In the genomic region with DNA sequence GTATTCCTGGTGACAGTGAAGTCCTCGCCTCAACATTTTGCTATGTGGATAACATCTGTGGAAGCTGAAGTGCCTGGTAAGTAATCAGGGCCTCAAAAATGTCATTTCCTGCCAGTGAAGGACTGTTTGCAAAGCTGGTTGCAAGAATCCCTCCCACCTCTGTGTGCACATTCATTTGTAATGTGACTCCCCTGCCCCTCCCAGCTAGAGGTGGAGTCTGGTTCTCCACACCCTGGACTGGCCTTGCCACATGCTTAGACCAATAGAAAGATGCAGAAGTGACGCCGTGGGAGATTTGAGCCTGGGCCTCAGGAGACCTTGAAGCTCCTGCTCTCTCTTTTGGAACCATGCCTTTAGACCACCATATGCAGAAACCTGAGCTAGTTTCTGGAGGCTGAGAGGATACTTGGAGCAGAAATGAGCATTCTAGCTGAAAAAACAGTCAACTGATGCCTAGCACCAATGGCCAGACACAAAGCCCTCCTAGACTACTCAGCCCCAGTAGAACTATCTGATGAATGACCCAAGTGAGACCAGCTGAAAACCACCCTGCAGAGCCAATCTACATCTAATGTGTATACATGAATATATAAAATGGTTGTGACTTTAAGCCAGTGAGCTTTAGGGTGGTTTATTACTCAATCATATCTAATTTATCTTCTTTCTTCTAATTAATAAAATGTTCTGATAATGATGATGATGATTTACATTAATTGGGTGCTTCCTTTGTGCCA, we compare ENCODE assay signal across 12 cellular contexts. TPM values are rescaled to one million over a fixed set of nuclear protein-coding genes. Genes with fewer than 3 reads are reported as not detected.
DNase-seq lines count a peak whose midpoint lies in the region; ATAC-seq lines count a peak whose summit lies in the region.
"Had no signal": no experiment of that assay in that cellular context is flagged by ENCODE, and none has a peak within 500 bp of the region (broad histone marks: within the 10 kb centered on the region; RNA-seq: fewer than 3 reads in every experiment).

No MANE protein-coding gene starts in this region.

- no peaks in the 10 kb centered on the region for H3K36me3 ChIP-seq in MG63
- H3K36me3 ChIP-seq: Peyer's patch had no signal

- ATAC-seq in HG03196 (IDR thresholded peaks at IDR 0.05; ENCODE audit: unreplicated experiment) (no peak), HG03442 (IDR thresholded peaks at IDR 0.05; ENCODE audit: unreplicated experiment) (no peak)
- ATAC-seq: activated CD4-positive, alpha-beta T cell treated with anti-CD3 and anti-CD28 coated beads for 36 hours had no signal

- H3K27me3 ChIP-seq in MG63: no peaks in the 10 kb centered on the region
- H3K27me3 ChIP-seq: Peyer's patch had no signal

- DNase-seq in DMS79 treated with DMSO at 0.1 percent for 48 hours (lab: John Stamatoyannopoulos, UW) (peak; percentile 9), MG63 (peak; percentile 26), NCI-H748 (lab: John Stamatoyannopoulos, UW; ENCODE audit: unreplicated experiment) (peak; percentile 95), iPS-NIHi7 (ENCODE audit: extremely low spot score) (peak; percentile 48), anterior cingulate cortex (lab: John Stamatoyannopoulos, UW) (no peak)
- DNase-seq in stimulated activated CD8-positive, alpha-beta memory T cell treated with anti-CD3 and anti-CD28 coated beads, Interleukin-4, amount 100 ng/mL, for 48 hours: no peak
- DNase-seq: activated CD4-positive, alpha-beta T cell treated with anti-CD3 and anti-CD28 coated beads for 36 hours; activated naive CD4-positive, alpha-beta T cell treated with anti-CD3 and anti-CD28 coated beads, Interleukin-2, amount 10 ng/mL, durations not matched to agents 7 days and 5 days; Peyer's patch; stimulated activated CD4-positive, alpha-beta T cell treated with anti-CD3 and anti-CD28 coated beads, Interleukin-15, amount 100 ng/mL, for 24 hours had no signal

- H3K4me3 ChIP-seq in MG63: no peak overlapping the region
- H3K4me3 ChIP-seq: Peyer's patch had no signal

- no peaks in the 10 kb centered on the region for H3K9me3 ChIP-seq in MG63

RNA-seq across cellular contexts. Expression of a gene that starts 47.8 kb away (rescaled TPM):
- not detected in 2 replicates for total RNA-seq in MG63 (2014; rRNA removed; shearing (Covaris generic); ENCODE audit: low replicate concordance)
- total RNA-seq: activated CD4-positive, alpha-beta T cell treated with anti-CD3 and anti-CD28 coated beads for 36 hours had no signal

Comparison
In these comparisons a context has a peak if more than half of its experiments do, and no peak if none do; other contexts are left out.
1. DNase-seq: peak in DMS79 treated with DMSO at 0.1 percent for 48 hours (single experiment), MG63 (single experiment), NCI-H748 (single experiment) and iPS-NIHi7 (single experiment); none in stimulated activated CD8-positive, alpha-beta memory T cell treated with anti-CD3 and anti-CD28 coated beads, Interleukin-4, amount 100 ng/mL, for 48 hours (single experiment) and anterior cingulate cortex (0 of 58).